In genomic region chr6:32873947-32874346, GRCh38 we compare ENCODE assay signal across 7 cellular contexts. TPM values are rescaled to one million over a fixed set of nuclear protein-coding genes. Genes with fewer than 3 reads are reported as not detected.
DNase-seq lines count a peak whose midpoint lies in the region; ATAC-seq, FAIRE-seq and TF ChIP-seq lines count a peak whose summit lies in the region.
"Not testable (repeated sequence)": the region's sequence is repeated elsewhere in the genome, so short reads cannot be mapped to it uniquely, and the experiment has no call there.
"Had no signal": no experiment of that assay in that cellular context is flagged by ENCODE, and none has a peak within 500 bp of the region (broad histone marks: within the 10 kb centered on the region; RNA-seq: fewer than 3 reads in every experiment).

No MANE protein-coding gene starts in this region.

- TF ChIP-seq EP300 in K562 (IDR thresholded peaks at IDR 0.05; ENCODE audit: low read length) = not testable (repeated sequence)

- not testable (repeated sequence) for BruUV-seq in K562 (replicated peaks; lab: Mats Ljungman, UMichigan)

- not testable (repeated sequence) for H3K4me3 Mint-ChIP-seq in activated CD4-positive, alpha-beta T cell treated with anti-CD3 and anti-CD28 coated beads, Interleukin-2, amount 10 ng/mL, durations not matched to agents 24 days and 14 days
- H3K4me3 Mint-ChIP-seq in neural progenitor cell = peak overlapping the region; percentile 46

- CTCF ChIA-PET in HEK293 (lab: Yijun Ruan, JAX) = interaction anchor here (0.7 to 2.8 kb wide), 7 partner anchors 11 to 1216 kb away, joined by 3 to 16 read pairs (median 4); partner anchors contain the start of genes BRD2 and TAP2
- CTCF ChIA-PET in K562 (lab: Yijun Ruan, JAX; ENCODE audit: low intra/inter-chr PET ratio) = not testable (repeated sequence)

- not testable (repeated sequence) for H3K9me2 ChIP-seq in DOHH2 (replicated peaks; ENCODE audit: control insufficient read depth, low read length)

- in situ Hi-C loops in K562 (cut with MboI) = not testable (repeated sequence)

- not testable (repeated sequence) for H2AFZ ChIP-seq in K562 (ENCODE audit: low read depth, low read length); neural progenitor cell (replicated peaks)

- peak; percentile 41 for DNase-seq in activated CD4-positive, alpha-beta T cell treated with anti-CD3 and anti-CD28 coated beads, Interleukin-2, amount 10 ng/mL, durations not matched to agents 24 days and 14 days
- not testable (repeated sequence) for DNase-seq in K562 (ENCODE audit: extremely low read depth in 1 of 4, low spot score in 3 of 4); neural progenitor cell (ENCODE audit: low spot score)

- 0% methylated on average over 1 of the region's 1 CpG for WGBS in K562 (ENCODE audit: insufficient coverage, low coverage, missing lambda C conversion rate)

- H3K9ac ChIP-seq in K562 (ENCODE audit: insufficient read depth in 1 of 2, low read depth in 2 of 2, low read length in 2 of 2); neural progenitor cell: not testable (repeated sequence)

- peak overlapping the region; percentile 34; the same call in 1 of the 2 replicates for H3K4me2 ChIP-seq in DOHH2 (ENCODE audit: low read length)
- H3K4me2 ChIP-seq in K562 (ENCODE audit: insufficient read depth, low read length); neural progenitor cell: not testable (repeated sequence)

- H3K36me3 ChIP-seq in DOHH2 (ENCODE audit: control insufficient read depth, low read length); HEK293 (ENCODE audit: control insufficient read depth in 2 of 2, insufficient read depth in 1 of 2, low read length in 2 of 2); K562 (ENCODE audit: control insufficient read depth, insufficient read depth, low read length); neural progenitor cell: not testable (repeated sequence)

- not testable (repeated sequence) for H3K79me2 ChIP-seq in DOHH2 (ENCODE audit: control insufficient read depth, low read length); K562 (ENCODE audit: control insufficient read depth, insufficient read depth, low read length); neural progenitor cell (ENCODE audit: low read depth)

- H3K36me3 Mint-ChIP-seq in activated CD4-positive, alpha-beta T cell treated with anti-CD3 and anti-CD28 coated beads, Interleukin-2, amount 10 ng/mL, durations not matched to agents 24 days and 14 days (ENCODE audit: low read depth) = peaks cover 13% of the 10 kb centered on the region
- not testable (repeated sequence) for H3K36me3 Mint-ChIP-seq in neural progenitor cell

- H3K27ac Mint-ChIP-seq in activated CD4-positive, alpha-beta T cell treated with anti-CD3 and anti-CD28 coated beads, Interleukin-2, amount 10 ng/mL, durations not matched to agents 24 days and 14 days; neural progenitor cell: not testable (repeated sequence)

- not testable (repeated sequence) for H3K4me1 ChIP-seq in DOHH2 (ENCODE audit: control insufficient read depth, low read length); HEK293 (ENCODE audit: control insufficient read depth, insufficient read depth, low read length); K562 (replicated peaks in 1 of 2; ENCODE audit: control insufficient read depth in 2 of 2, insufficient read depth in 2 of 2, low read length in 2 of 2); neural progenitor cell

- H3K9me1 ChIP-seq in K562 (ENCODE audit: control insufficient read depth, insufficient read depth, low read length) = not testable (repeated sequence)

- not testable (repeated sequence) for H3K9me3 Mint-ChIP-seq in activated CD4-positive, alpha-beta T cell treated with anti-CD3 and anti-CD28 coated beads, Interleukin-2, amount 10 ng/mL, durations not matched to agents 24 days and 14 days; neural progenitor cell

- not testable (repeated sequence) for H4K20me1 ChIP-seq in DOHH2 (ENCODE audit: control insufficient read depth, insufficient read depth, low read depth, low read length); K562 (replicated peaks; ENCODE audit: control insufficient read depth, insufficient read depth, low read length); neural progenitor cell (ENCODE audit: low read depth)

- TF ChIP-seq POLR2A in K562 (conservative IDR thresholded peaks at IDR 0.05) = not testable (repeated sequence)

- H3K4me3 ChIP-seq in DOHH2 (ENCODE audit: low read length) = peak overlapping the region; percentile 1; the same call in 1 of the 2 replicates
- not testable (repeated sequence) for H3K4me3 ChIP-seq in HEK293 (ENCODE audit: low read depth, low read length); K562; neural progenitor cell

- not testable (repeated sequence) for H3K27me3 ChIP-seq in DOHH2 (ENCODE audit: control insufficient read depth, low read length); K562 (ENCODE audit: control insufficient read depth in 2 of 2, insufficient read depth in 2 of 2, low read length in 2 of 2)
- H3K27me3 ChIP-seq in neural progenitor cell = peaks cover 41% of the 10 kb centered on the region

- H3K27me3 Mint-ChIP-seq in activated CD4-positive, alpha-beta T cell treated with anti-CD3 and anti-CD28 coated beads, Interleukin-2, amount 10 ng/mL, durations not matched to agents 24 days and 14 days = not testable (repeated sequence)
- H3K27me3 Mint-ChIP-seq in neural progenitor cell (ENCODE audit: insufficient read depth, low read depth) = peaks cover 17% of the 10 kb centered on the region

- not testable (repeated sequence) for H3K9me3 ChIP-seq in DOHH2 (ENCODE audit: control insufficient read depth, insufficient read depth, low read length); HEK293 (ENCODE audit: control insufficient read depth, insufficient read depth, low read depth, low read length); K562 (replicated peaks; ENCODE audit: control insufficient read depth, insufficient read depth, low read depth, low read length); neural progenitor cell (ENCODE audit: low read depth)

- TF ChIP-seq RAD21 in K562 (CRISPR knock-in tag; conservative IDR thresholded peaks at IDR 0.05 in 1 of 2, IDR thresholded peaks at IDR 0.05 in 1 of 2) = not testable (repeated sequence)

- not testable (repeated sequence) for ATAC-seq in K562

- TF ChIP-seq CTCF in DOHH2 (IDR thresholded peaks at IDR 0.05; ENCODE audit: low read depth, low read length, poor library complexity, severe bottlenecking); HEK293 (tag by site-specific recombination; IDR thresholded peaks at IDR 0.05); K562 (IDR thresholded peaks at IDR 0.05 in 2 of 3, conservative IDR thresholded peaks at IDR 0.05 in 1 of 3; ENCODE audit: insufficient read depth in 2 of 3, low read depth in 1 of 3, low read length in 3 of 3); neural progenitor cell (IDR thresholded peaks at IDR 0.05): not testable (repeated sequence)

- not testable (repeated sequence) for FAIRE-seq in K562 (lab: Jason Lieb, UNC)

- POLR2A ChIA-PET in HEK293 (lab: Yijun Ruan, JAX) = interaction anchor here (2.1 kb wide), 1 partner anchor 98 kb away, joined by 10 read pairs; no protein-coding TSS in a partner anchor
- POLR2A ChIA-PET in K562 (lab: Yijun Ruan, JAX) = not testable (repeated sequence)

- not testable (repeated sequence) for H3K4me1 Mint-ChIP-seq in activated CD4-positive, alpha-beta T cell treated with anti-CD3 and anti-CD28 coated beads, Interleukin-2, amount 10 ng/mL, durations not matched to agents 24 days and 14 days; neural progenitor cell

- intact Hi-C loops in activated CD4-positive, alpha-beta T cell treated with anti-CD3 and anti-CD28 coated beads, Interleukin-2, amount 10 ng/mL, durations not matched to agents 24 days and 14 days (cut with micrococcal nuclease); K562 (cut with micrococcal nuclease): not testable (repeated sequence)

- H3F3A ChIP-seq in DOHH2 (ENCODE audit: control insufficient read depth, insufficient read depth); neural progenitor cell (ENCODE audit: low read depth): not testable (repeated sequence)

- H3K27ac ChIP-seq in DOHH2 (ENCODE audit: low read depth, low read length); HEK293 (ENCODE audit: extremely low read depth, low read depth, low read length); K562 (ENCODE audit: extremely low read depth, low read depth, low read length); neural progenitor cell: not testable (repeated sequence)

RNA-seq across cellular contexts. Expression of gene PSMB9, which starts 20.0 kb away (rescaled TPM):
- 249 and 257 TPM in 2 replicates for total RNA-seq in activated CD4-positive, alpha-beta T cell treated with anti-CD3 and anti-CD28 coated beads, Interleukin-2, amount 10 ng/mL, durations not matched to agents 24 days and 14 days
- 0.14 and 0.19 TPM in 2 replicates for total RNA-seq in K562 (2011; cell fraction: chromatin; rRNA removed; ENCODE audit: low replicate concordance)
- 0.67 TPM in 1 of 2 replicates, not detected in the other for total RNA-seq in K562 (2011; cell fraction: nucleolus; rRNA removed)
- 0.23 and 0.59 TPM in 2 replicates for total RNA-seq in K562 (2011; cell fraction: nucleoplasm; rRNA removed)
- total RNA-seq in K562 (2014; rRNA removed) = 3.0 TPM in 2 replicates
- total RNA-seq in K562 (2014; rRNA removed; fragmentation: Illumina TruSeq; extraction: Trizol) = 1.1 and 1.8 TPM in 2 replicates
- 2.3 and 3.7 TPM in 2 replicates for total RNA-seq in K562 (2015; rRNA removed; fragmentation: Illumina TruSeq; extraction: Trizol)
- total RNA-seq in K562 (2021) = 3.2 and 3.4 TPM in 2 replicates
- polyA plus RNA-seq in K562 (2011; rRNA removed) = 1.7 and 2.6 TPM in 2 replicates
- 3.4 and 3.6 TPM in 2 replicates for polyA plus RNA-seq in K562 (2011; cell fraction: cytosol; rRNA removed)
- 0.68 and 1.4 TPM in 2 replicates for polyA plus RNA-seq in K562 (2011; cell fraction: nucleus; rRNA removed)
- polyA plus RNA-seq in K562 (2012) = 7.3 and 12.9 TPM in 2 replicates
- polyA plus RNA-seq in K562 (2014; fragmentation: Illumina TruSeq; extraction: Trizol) = 1.8 and 2.1 TPM in 2 replicates
- polyA plus RNA-seq in K562 (2014; fragmentation: Nextera tagmentation; extraction: Ambion mirVana) = 1 to 10 TPM; 1.9 to 2.8 TPM
- 2.4 and 2.5 TPM in 2 replicates for polyA plus RNA-seq in K562 (2014; rRNA removed)
- polyA minus RNA-seq in K562 (2011; rRNA and poly(A)+ RNA removed) = 0.33 and 0.70 TPM in 2 replicates
- 2.0 TPM in 1 of 2 replicates, not detected in the other for polyA minus RNA-seq in K562 (2011; cell fraction: cytosol; rRNA and poly(A)+ RNA removed)
- 0.44 and 0.94 TPM in 2 replicates for polyA minus RNA-seq in K562 (2011; cell fraction: nucleus; rRNA and poly(A)+ RNA removed)
- total RNA-seq in neural progenitor cell (ENCODE audit: low replicate concordance) = not detected in 2 replicates

RNA-seq across cellular contexts. Expression of gene TAP1, which starts 20.4 kb away (rescaled TPM):
- total RNA-seq in activated CD4-positive, alpha-beta T cell treated with anti-CD3 and anti-CD28 coated beads, Interleukin-2, amount 10 ng/mL, durations not matched to agents 24 days and 14 days = 275 and 283 TPM in 2 replicates
- 5.1 and 12.0 TPM in 2 replicates for total RNA-seq in K562 (2011; cell fraction: chromatin; rRNA removed; ENCODE audit: low replicate concordance)
- total RNA-seq in K562 (2011; cell fraction: nucleolus; rRNA removed) = 7.8 and 9.3 TPM in 2 replicates
- total RNA-seq in K562 (2011; cell fraction: nucleoplasm; rRNA removed) = 6.3 and 7.5 TPM in 2 replicates
- total RNA-seq in K562 (2014; rRNA removed) (3.5 and 8.6 TPM in 2 replicates), K562 (2014; rRNA removed; fragmentation: Illumina TruSeq; extraction: Trizol) (2.6 and 4.2 TPM in 2 replicates), K562 (2015; rRNA removed; fragmentation: Illumina TruSeq; extraction: Trizol) (3.6 and 3.9 TPM in 2 replicates), K562 (2021) (5.5 and 6.3 TPM in 2 replicates), neural progenitor cell (ENCODE audit: low replicate concordance) (6.2 and 6.5 TPM in 2 replicates)
- polyA plus RNA-seq in K562 (2011; rRNA removed) (4.3 and 9.2 TPM in 2 replicates), K562 (2014; fragmentation: Illumina TruSeq; extraction: Trizol) (4.0 and 4.9 TPM in 2 replicates), K562 (2014; fragmentation: Nextera tagmentation; extraction: Ambion mirVana) (1 to 10 TPM; 1.3 to 1.7 TPM), K562 (2014; rRNA removed) (6.0 and 6.9 TPM in 2 replicates)
- 5.1 and 6.7 TPM in 2 replicates for polyA plus RNA-seq in K562 (2011; cell fraction: cytosol; rRNA removed)
- polyA plus RNA-seq in K562 (2011; cell fraction: nucleus; rRNA removed) = 6.2 and 11.2 TPM in 2 replicates
- 6.4 and 12.2 TPM in 2 replicates for polyA plus RNA-seq in K562 (2012)
- polyA minus RNA-seq in K562 (2011; rRNA and poly(A)+ RNA removed) = 4.4 and 6.5 TPM in 2 replicates
- polyA minus RNA-seq in K562 (2011; cell fraction: cytosol; rRNA and poly(A)+ RNA removed) = 2.5 and 3.3 TPM in 2 replicates
- 1.5 and 3.1 TPM in 2 replicates for polyA minus RNA-seq in K562 (2011; cell fraction: nucleus; rRNA and poly(A)+ RNA removed)

RNA-seq across cellular contexts. Expression of gene PSMB8, which starts 30.1 kb away (rescaled TPM):
- 342 and 353 TPM in 2 replicates for total RNA-seq in activated CD4-positive, alpha-beta T cell treated with anti-CD3 and anti-CD28 coated beads, Interleukin-2, amount 10 ng/mL, durations not matched to agents 24 days and 14 days
- 0.30 and 0.72 TPM in 2 replicates for total RNA-seq in K562 (2011; cell fraction: chromatin; rRNA removed; ENCODE audit: low replicate concordance)
- total RNA-seq in K562 (2011; cell fraction: nucleolus; rRNA removed) = 0.17 TPM in 1 of 2 replicates, not detected in the other
- total RNA-seq in K562 (2011; cell fraction: nucleoplasm; rRNA removed) = 0.59 TPM in 1 of 2 replicates, not detected in the other
- total RNA-seq in K562 (2014; rRNA removed) (2.0 and 3.7 TPM in 2 replicates), K562 (2014; rRNA removed; fragmentation: Illumina TruSeq; extraction: Trizol) (1.9 and 2.0 TPM in 2 replicates), K562 (2015; rRNA removed; fragmentation: Illumina TruSeq; extraction: Trizol) (3.2 and 4.0 TPM in 2 replicates), K562 (2021) (2.9 and 3.3 TPM in 2 replicates), neural progenitor cell (ENCODE audit: low replicate concordance) (2.0 and 2.2 TPM in 2 replicates)
- polyA plus RNA-seq in K562 (2011; rRNA removed) (0.12 and 0.71 TPM in 2 replicates), K562 (2014; fragmentation: Illumina TruSeq; extraction: Trizol) (2.0 and 2.7 TPM in 2 replicates), K562 (2014; fragmentation: Nextera tagmentation; extraction: Ambion mirVana) (1 to 10 TPM; 2.4 to 2.6 TPM), K562 (2014; rRNA removed) (2.8 and 4.4 TPM in 2 replicates)
- polyA plus RNA-seq in K562 (2011; cell fraction: cytosol; rRNA removed) = 0.37 and 0.66 TPM in 2 replicates
- polyA plus RNA-seq in K562 (2011; cell fraction: nucleus; rRNA removed) = 0.11 and 0.47 TPM in 2 replicates
- 4.3 and 11.5 TPM in 2 replicates for polyA plus RNA-seq in K562 (2012)
- 0.18 TPM in 1 of 2 replicates, not detected in the other for polyA minus RNA-seq in K562 (2011; rRNA and poly(A)+ RNA removed)
- polyA minus RNA-seq in K562 (2011; cell fraction: cytosol; rRNA and poly(A)+ RNA removed) = 2.5 TPM in 1 of 2 replicates, not detected in the other
- polyA minus RNA-seq in K562 (2011; cell fraction: nucleus; rRNA and poly(A)+ RNA removed) = 0.13 and 0.44 TPM in 2 replicates

RNA-seq across cellular contexts. Expression of gene TAP2, which starts 35.4 kb away (rescaled TPM):
- 152 and 163 TPM in 2 replicates for total RNA-seq in activated CD4-positive, alpha-beta T cell treated with anti-CD3 and anti-CD28 coated beads, Interleukin-2, amount 10 ng/mL, durations not matched to agents 24 days and 14 days
- total RNA-seq in K562 (2011; cell fraction: chromatin; rRNA removed; ENCODE audit: low replicate concordance) = 57.7 and 67.6 TPM in 2 replicates
- 84.4 and 89.1 TPM in 2 replicates for total RNA-seq in K562 (2011; cell fraction: nucleolus; rRNA removed)
- 63.3 and 85.4 TPM in 2 replicates for total RNA-seq in K562 (2011; cell fraction: nucleoplasm; rRNA removed)
- 19.8 and 26.6 TPM in 2 replicates for total RNA-seq in K562 (2014; rRNA removed)
- total RNA-seq in K562 (2014; rRNA removed; fragmentation: Illumina TruSeq; extraction: Trizol) = 12.9 and 18.4 TPM in 2 replicates
- 13.9 and 15.2 TPM in 2 replicates for total RNA-seq in K562 (2015; rRNA removed; fragmentation: Illumina TruSeq; extraction: Trizol)
- 47.2 and 53.5 TPM in 2 replicates for total RNA-seq in K562 (2021)
- polyA plus RNA-seq in K562 (2011; rRNA removed) = 15.7 and 19.6 TPM in 2 replicates
- polyA plus RNA-seq in K562 (2011; cell fraction: cytosol; rRNA removed) = 14.2 and 21.5 TPM in 2 replicates
- polyA plus RNA-seq in K562 (2011; cell fraction: nucleus; rRNA removed) = 53.7 and 124 TPM in 2 replicates
- polyA plus RNA-seq in K562 (2012) = 19.9 and 26.3 TPM in 2 replicates
- 26.8 and 27.3 TPM in 2 replicates for polyA plus RNA-seq in K562 (2014; fragmentation: Illumina TruSeq; extraction: Trizol)
- polyA plus RNA-seq in K562 (2014; fragmentation: Nextera tagmentation; extraction: Ambion mirVana) = 1 to 10 TPM; 2.0 to 3.1 TPM
- polyA plus RNA-seq in K562 (2014; rRNA removed) = 27.7 and 35.3 TPM in 2 replicates
- 12.2 and 26.6 TPM in 2 replicates for polyA minus RNA-seq in K562 (2011; rRNA and poly(A)+ RNA removed)
- 7.1 and 25.6 TPM in 2 replicates for polyA minus RNA-seq in K562 (2011; cell fraction: cytosol; rRNA and poly(A)+ RNA removed)
- 31.2 and 44.6 TPM in 2 replicates for polyA minus RNA-seq in K562 (2011; cell fraction: nucleus; rRNA and poly(A)+ RNA removed)
- 2.8 and 2.9 TPM in 2 replicates for total RNA-seq in neural progenitor cell (ENCODE audit: low replicate concordance)

RNA-seq across cellular contexts. Expression of gene HLA-DOB, which starts 57.1 kb away (rescaled TPM):
- 2.8 and 4.2 TPM in 2 replicates for total RNA-seq in activated CD4-positive, alpha-beta T cell treated with anti-CD3 and anti-CD28 coated beads, Interleukin-2, amount 10 ng/mL, durations not matched to agents 24 days and 14 days
- total RNA-seq in K562 (2011; cell fraction: chromatin; rRNA removed; ENCODE audit: low replicate concordance) = 15.6 and 18.3 TPM in 2 replicates
- 5.8 and 6.8 TPM in 2 replicates for total RNA-seq in K562 (2011; cell fraction: nucleolus; rRNA removed)
- total RNA-seq in K562 (2011; cell fraction: nucleoplasm; rRNA removed) = 8.9 and 15.7 TPM in 2 replicates
- total RNA-seq in K562 (2014; rRNA removed) (0.98 and 1.7 TPM in 2 replicates), K562 (2014; rRNA removed; fragmentation: Illumina TruSeq; extraction: Trizol) (2.3 TPM in 2 replicates), K562 (2015; rRNA removed; fragmentation: Illumina TruSeq; extraction: Trizol) (1.1 and 1.2 TPM in 2 replicates), K562 (2021) (1.3 and 2.5 TPM in 2 replicates), neural progenitor cell (ENCODE audit: low replicate concordance) (2.6 TPM in 1 of 2 replicates, not detected in the other)
- polyA plus RNA-seq in K562 (2011; rRNA removed) (4.0 and 4.6 TPM in 2 replicates), K562 (2014; fragmentation: Illumina TruSeq; extraction: Trizol) (3.7 and 3.8 TPM in 2 replicates), K562 (2014; fragmentation: Nextera tagmentation; extraction: Ambion mirVana) (1 to 10 TPM; 2.5 to 2.7 TPM), K562 (2014; rRNA removed) (1.8 and 3.2 TPM in 2 replicates)
- 0.92 and 1.8 TPM in 2 replicates for polyA plus RNA-seq in K562 (2011; cell fraction: cytosol; rRNA removed)
- 38.4 and 42.2 TPM in 2 replicates for polyA plus RNA-seq in K562 (2011; cell fraction: nucleus; rRNA removed)
- polyA plus RNA-seq in K562 (2012) = 1.8 and 4.9 TPM in 2 replicates
- 1.4 and 1.7 TPM in 2 replicates for polyA minus RNA-seq in K562 (2011; rRNA and poly(A)+ RNA removed)
- polyA minus RNA-seq in K562 (2011; cell fraction: cytosol; rRNA and poly(A)+ RNA removed) = 0.91 TPM in 1 of 2 replicates, not detected in the other
- 1.6 and 3.0 TPM in 2 replicates for polyA minus RNA-seq in K562 (2011; cell fraction: nucleus; rRNA and poly(A)+ RNA removed)
- total RNA-seq: A172 had no signal
- polyA plus RNA-seq: AG04450 had no signal

Comparison
In these comparisons a context has a peak if more than half of its experiments do, and no peak if none do; other contexts are left out.
1. RNA of gene PSMB9, which starts 20.0 kb away (total RNA-seq): 249 to 257 TPM in activated CD4-positive, alpha-beta T cell treated with anti-CD3 and anti-CD28 coated beads, Interleukin-2, amount 10 ng/mL, durations not matched to agents 24 days and 14 days; 0.14 to 3.7 TPM in K562 and not detected in neural progenitor cell; every median in the first group is over 10 times any median in the second.
2. RNA of gene TAP1, which starts 20.4 kb away (total RNA-seq): 275 to 283 TPM in activated CD4-positive, alpha-beta T cell treated with anti-CD3 and anti-CD28 coated beads, Interleukin-2, amount 10 ng/mL, durations not matched to agents 24 days and 14 days; 6.2 to 6.5 TPM in neural progenitor cell and 2.6 to 12.0 TPM in K562; every median in the first group is over 10 times any median in the second.
3. RNA of gene PSMB8, which starts 30.1 kb away (total RNA-seq): 342 to 353 TPM in activated CD4-positive, alpha-beta T cell treated with anti-CD3 and anti-CD28 coated beads, Interleukin-2, amount 10 ng/mL, durations not matched to agents 24 days and 14 days; 0.17 to 4.0 TPM in K562 and 2.0 to 2.2 TPM in neural progenitor cell; every median in the first group is over 10 times any median in the second.